In genomic region chr16:67881557-67882220, GRCh38 we compare ENCODE assay signal across 18 cellular contexts. TPM values are rescaled to one million over a fixed set of nuclear protein-coding genes. Genes with fewer than 3 reads are reported as not detected.
DNase-seq lines count a peak whose midpoint lies in the region; ATAC-seq and TF ChIP-seq lines count a peak whose summit lies in the region.
"Had no signal": no experiment of that assay in that cellular context is flagged by ENCODE, and none has a peak within 500 bp of the region (broad histone marks: within the 10 kb centered on the region; RNA-seq: fewer than 3 reads in every experiment).

No MANE protein-coding gene starts in this region.

- DNase-seq in RWPE1 (ENCODE audit: low spot score) (no peak), cerebellum (ENCODE audit: low spot score) (peak; percentile 81), SKM-1 (lab: John Stamatoyannopoulos, UW; ENCODE audit: unreplicated experiment) (no peak), DMS53 (lab: John Stamatoyannopoulos, UW) (no peak)
- DNase-seq in stimulated activated naive B cell treated with anti-CD40 and anti-IgM and Interleukin-4, amounts not matched to agents 10 μg/mL and 1 μg/mL and 100 μg/mL, for 72 hours: no peak
- DNase-seq: activated CD4-positive, alpha-beta T cell treated with anti-CD3 and anti-CD28 coated beads, Interleukin-2, amount 50 U/mL, for 4 hours; IMR-90; lower lobe of right lung; NCI-H82; nephron progenitor cell; Peyer's patch; stimulated activated CD4-positive, alpha-beta T cell treated with anti-CD3 and anti-CD28 coated beads, Interleukin-4, amount 100 ng/mL, for 1 hour; transverse colon had no signal

- H3K9me3 Mint-ChIP-seq in stimulated activated naive B cell treated with anti-CD40 and anti-IgM and Interleukin-4, amounts not matched to agents 10 μg/mL and 1 μg/mL and 100 μg/mL, for 72 hours: no peaks in the 10 kb centered on the region
- H3K9me3 Mint-ChIP-seq: activated T-helper 1 cell treated with anti-CD3 and anti-CD28 coated beads, Interleukin-12 subunit alpha, Interleukin-12 subunit beta, Interleukin-2, Interleukin-4 antibody, amounts not matched to agents 30 ng/mL and 10 ng/mL and 1 ng/mL, durations not matched to agents 14 hours and 24 hours and 36 hours; nephron progenitor cell had no signal

- peaks cover 63 to 71% of the 10 kb centered on the region in 2 donors for H3K36me3 Mint-ChIP-seq in stimulated activated naive B cell treated with anti-CD40 and anti-IgM and Interleukin-4, amounts not matched to agents 10 μg/mL and 1 μg/mL and 100 μg/mL, for 72 hours

- CTCF ChIA-PET in RWPE1 (lab: Yijun Ruan, JAX): interaction anchor here (0.6 to 3.0 kb wide), 5 partner anchors 9 to 60 kb away, joined by 3 to 19 read pairs (median 5); partner anchors contain the start of gene EDC4

- TF ChIP-seq CTCF in RWPE1 (conservative IDR thresholded peaks at IDR 0.05; ENCODE audit: low read depth): no peak

- POLR2A ChIA-PET in RWPE1 (lab: Yijun Ruan, JAX; ENCODE audit: low non-redundant PET): no interaction called here

- no peak overlapping the region for H3K4me3 Mint-ChIP-seq in stimulated activated naive B cell treated with anti-CD40 and anti-IgM and Interleukin-4, amounts not matched to agents 10 μg/mL and 1 μg/mL and 100 μg/mL, for 72 hours
- H3K4me3 Mint-ChIP-seq: activated T-helper 1 cell treated with anti-CD3 and anti-CD28 coated beads, Interleukin-12 subunit alpha, Interleukin-12 subunit beta, Interleukin-2, Interleukin-4 antibody, amounts not matched to agents 30 ng/mL and 10 ng/mL and 1 ng/mL, durations not matched to agents 14 hours and 24 hours and 36 hours; nephron progenitor cell had no signal

- no peak for ATAC-seq in stimulated activated naive B cell treated with anti-CD40 and anti-IgM and Interleukin-4, amounts not matched to agents 10 μg/mL and 1 μg/mL and 100 μg/mL, for 72 hours (replicated peaks)
- no peak for ATAC-seq in GM21723 (IDR thresholded peaks at IDR 0.05; ENCODE audit: unreplicated experiment)
- ATAC-seq: lower lobe of right lung, sciatic nerve had no signal

- H3K27me3 ChIP-seq in layer of hippocampus (ENCODE audit: control insufficient read depth, insufficient read depth, low read length): no peaks in the 10 kb centered on the region
- H3K27me3 ChIP-seq: BLaER1 treated with 17β-estradiol and CSF1 and Interleukin-3, amounts not matched to agents 10 nM and 100 nM; Peyer's patch; transverse colon had no signal

- H3K27me3 Mint-ChIP-seq in stimulated activated naive B cell treated with anti-CD40 and anti-IgM and Interleukin-4, amounts not matched to agents 10 μg/mL and 1 μg/mL and 100 μg/mL, for 72 hours: no peaks in the 10 kb centered on the region

- peaks cover 4 to 14% of the 10 kb centered on the region in 2 donors for H3K4me1 Mint-ChIP-seq in stimulated activated naive B cell treated with anti-CD40 and anti-IgM and Interleukin-4, amounts not matched to agents 10 μg/mL and 1 μg/mL and 100 μg/mL, for 72 hours

- H3K27ac Mint-ChIP-seq in stimulated activated naive B cell treated with anti-CD40 and anti-IgM and Interleukin-4, amounts not matched to agents 10 μg/mL and 1 μg/mL and 100 μg/mL, for 72 hours: peak overlapping the region; percentile 6
- H3K27ac Mint-ChIP-seq: activated T-helper 1 cell treated with anti-CD3 and anti-CD28 coated beads, Interleukin-12 subunit alpha, Interleukin-12 subunit beta, Interleukin-2, Interleukin-4 antibody, amounts not matched to agents 30 ng/mL and 10 ng/mL and 1 ng/mL, durations not matched to agents 14 hours and 24 hours and 36 hours; nephron progenitor cell had no signal

- peak overlapping the region; percentile 77 for H3K27ac ChIP-seq in RWPE1
- peak overlapping the region; percentile 93 for H3K27ac ChIP-seq in layer of hippocampus (ENCODE audit: low read depth, low read length)
- H3K27ac ChIP-seq: BLaER1 treated with 17β-estradiol and CSF1 and Interleukin-3, amounts not matched to agents 10 nM and 100 nM; lower lobe of right lung had no signal

RNA-seq across cellular contexts. Expression of gene NRN1L, which starts 3.0 kb away (rescaled TPM):
- total RNA-seq in cerebellum: not detected
- total RNA-seq: IMR-90 had no signal

RNA-seq across cellular contexts. Expression of gene EDC4, which starts 8.8 kb away (rescaled TPM):
- 38.7 TPM for total RNA-seq in cerebellum

RNA-seq across cellular contexts. Expression of gene PSKH1, which starts 11.4 kb away (rescaled TPM):
- 14.0 TPM for total RNA-seq in cerebellum

RNA-seq across cellular contexts. Expression of gene CENPT, which starts 34.2 kb away (rescaled TPM):
- total RNA-seq in cerebellum: 25.0 TPM

RNA-seq across cellular contexts. Expression of gene NUTF2, which starts 35.0 kb away (rescaled TPM):
- total RNA-seq in cerebellum: 83.3 TPM
